21 cellular contexts compared by ENCODE assay signal in the genomic region with DNA sequence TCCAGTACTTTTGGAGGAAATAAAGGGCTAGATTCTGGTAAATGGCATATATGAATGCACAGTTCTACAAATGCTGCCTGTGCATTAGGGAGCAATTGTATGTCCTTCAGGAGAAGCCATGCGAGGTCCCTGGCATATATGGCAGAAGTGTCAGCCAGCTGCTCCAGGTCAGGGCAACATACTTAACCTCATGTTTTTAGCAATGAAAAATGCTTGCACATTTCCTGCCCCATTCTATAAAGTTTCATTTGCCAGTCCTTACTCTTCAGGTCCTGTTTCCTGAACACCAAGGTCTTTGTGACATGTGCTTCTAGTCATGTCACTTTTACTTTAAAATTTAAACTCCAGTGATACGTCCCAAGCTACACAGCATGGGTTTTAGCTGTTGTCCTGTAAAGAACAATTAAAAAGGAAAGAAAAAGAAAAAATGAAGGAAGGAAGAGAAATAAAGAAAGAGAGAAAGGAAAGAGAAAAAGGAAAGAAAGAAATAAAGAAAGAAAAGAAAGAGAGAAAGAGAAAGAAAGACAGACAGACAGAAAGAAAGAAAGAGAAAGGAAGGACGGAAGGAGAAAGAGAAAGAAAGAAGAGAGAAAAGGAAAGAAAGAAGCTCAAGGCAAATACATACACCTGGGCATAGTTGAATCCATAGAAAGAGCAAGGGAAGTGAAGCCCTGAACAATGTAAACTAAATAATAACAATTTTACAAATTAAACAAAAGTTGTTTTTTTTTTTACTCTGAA.
"Had no signal": no experiment of that assay in that cellular context is flagged by ENCODE, and none has a peak within 500 bp of the region (broad histone marks: within the 10 kb centered on the region; RNA-seq: fewer than 3 reads in every experiment).

No MANE protein-coding gene starts in this region.

- ATAC-seq: esophagus mucosa; heart left ventricle; left lobe of liver; natural killer cell; stimulated activated naive CD8-positive, alpha-beta T cell treated with anti-CD3 and anti-CD28 coated beads, Interleukin-15, Interleukin-2, amounts not matched to agents 100 U/mL and 50 U/mL, for 24 hours had no signal

- H3K27ac Mint-ChIP-seq: natural killer cell, type B pancreatic cell had no signal

- H3K4me1 ChIP-seq: heart left ventricle, right atrium auricular region, sigmoid colon, suprapubic skin, thyroid gland had no signal

- H3K4me1 Mint-ChIP-seq: natural killer cell had no signal

- H3K9me3 ChIP-seq: heart left ventricle, mucosa of descending colon, right atrium auricular region, sigmoid colon, suprapubic skin, thyroid gland had no signal

- DNase-seq: dorsolateral prefrontal cortex; effector CD8-positive, alpha-beta T cell; heart left ventricle; hippocampal formation; mucosa of descending colon; natural killer cell; sigmoid colon; small intestine; stimulated activated CD4-positive, alpha-beta T cell treated with anti-CD3 and anti-CD28 coated beads, Interleukin-2, amount 100 ng/mL, for 48 hours; stimulated activated naive CD8-positive, alpha-beta T cell treated with anti-CD3 and anti-CD28 coated beads, Interleukin-15, Interleukin-2, amounts not matched to agents 100 U/mL and 50 U/mL, for 24 hours; thyroid gland had no signal

- H3K27me3 Mint-ChIP-seq: type B pancreatic cell had no signal

- H3K4me3 ChIP-seq: coronary artery, dorsolateral prefrontal cortex, heart left ventricle, mucosa of descending colon, right atrium auricular region, sigmoid colon, suprapubic skin, thyroid gland had no signal

- FAIRE-seq: frontal cortex, islet of Langerhans, small intestine, urothelium cell line had no signal

- H3K27me3 ChIP-seq: dorsolateral prefrontal cortex, heart left ventricle, right atrium auricular region, sigmoid colon, suprapubic skin, thyroid gland had no signal

- H3K9me3 Mint-ChIP-seq: type B pancreatic cell had no signal

- H3K27ac ChIP-seq: coronary artery, dorsolateral prefrontal cortex, heart left ventricle, right atrium auricular region, sigmoid colon, suprapubic skin, thyroid gland had no signal

- H3K36me3 ChIP-seq: heart left ventricle, right atrium auricular region, sigmoid colon, suprapubic skin, thyroid gland had no signal

- H3K4me3 Mint-ChIP-seq: natural killer cell, neural crest cell, type B pancreatic cell had no signal
